8 cellular contexts compared by ENCODE assay signal in the genomic region with DNA sequence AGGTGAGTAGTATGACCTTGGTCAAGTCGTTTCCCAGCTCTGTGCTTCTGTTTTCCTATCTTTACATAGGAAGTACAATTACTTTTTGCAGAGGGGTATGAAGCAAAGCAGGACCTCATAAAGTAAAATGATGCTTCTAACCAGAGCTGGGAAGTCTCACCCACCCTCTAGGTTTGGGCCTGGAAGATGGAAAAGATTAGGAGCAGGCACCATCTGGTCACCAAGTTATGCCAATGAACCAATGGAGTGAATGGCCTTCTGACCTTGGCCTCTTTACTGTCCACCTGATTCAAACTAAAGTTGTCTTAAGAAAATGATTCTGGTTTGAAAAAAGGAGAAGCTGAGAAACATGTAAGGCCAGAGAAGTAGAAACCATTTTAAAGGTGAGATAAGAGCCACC.
"Had no signal": no experiment of that assay in that cellular context is flagged by ENCODE, and none has a peak within 500 bp of the region (broad histone marks: within the 10 kb centered on the region; RNA-seq: fewer than 3 reads in every experiment).

No MANE protein-coding gene starts in this region.

- H3K4me3 ChIP-seq: GM23248, HAP-1 had no signal

- H3K4me3 Mint-ChIP-seq: HFFc6 had no signal

- H3K27ac ChIP-seq: GM23248, HL-60 had no signal

- H3K4me1 ChIP-seq: HAP-1 had no signal

- ATAC-seq: HCT116 had no signal

- H3K9me3 ChIP-seq: HAP-1 had no signal

- DNase-seq: GM23248, GOT3, H7, HFFc6, IMR-90 had no signal

- H3K9me3 Mint-ChIP-seq: HFFc6 had no signal

- H3K27ac Mint-ChIP-seq: HFFc6 had no signal

- H3K36me3 ChIP-seq: HAP-1 had no signal
